Comparison of ENCODE assay signal across 8 cellular contexts in genomic region chr22:24247564-24248344, GRCh38. TPM values are rescaled to one million over a fixed set of nuclear protein-coding genes. Genes with fewer than 3 reads are reported as not detected.
DNase-seq lines count a peak whose midpoint lies in the region; ATAC-seq and TF ChIP-seq lines count a peak whose summit lies in the region.

No MANE protein-coding gene starts in this region.

- CTCF ChIA-PET in GM10248 (lab: Yijun Ruan, JAX): interaction anchor here (0.9 to 1.8 kb wide), 3 partner anchors 17 to 90 kb away, joined by 3 to 6 read pairs (median 4); no protein-coding TSS in a partner anchor

- no peaks in the 10 kb centered on the region for H3K9me3 ChIP-seq in lung (ENCODE audit: control insufficient read depth in 2 of 2, insufficient read depth in 1 of 2, low read length in 1 of 2)

- H3K27me3 ChIP-seq in lung (ENCODE audit: control insufficient read depth, insufficient read depth): no peaks in the 10 kb centered on the region

- no peak overlapping the region for H3K4me3 ChIP-seq in lung

- POLR2A ChIA-PET in GM10248 (lab: Yijun Ruan, JAX): no interaction called here

- TF ChIP-seq CTCF in GM10248 (IDR thresholded peaks at IDR 0.05; ENCODE audit: control extremely low read depth, extremely low read depth, low read depth, missing control alignments): peak; percentile 69
- peak; percentile 68 for TF ChIP-seq CTCF in lung (IDR thresholded peaks at IDR 0.05; ENCODE audit: control extremely low read depth, extremely low read depth)

- ATAC-seq in lung (ENCODE audit: insufficient read depth, low FRiP score) (peak; percentile 96), HG02678 (IDR thresholded peaks at IDR 0.05; ENCODE audit: unreplicated experiment) (no peak)

- H3K4me1 ChIP-seq in lung (ENCODE audit: control insufficient read depth in 2 of 2, insufficient read depth in 2 of 2, low read length in 2 of 2): peaks cover 0 to 19% of the 10 kb centered on the region in 2 donors

- 35 to 50% methylated on average over 21 to 23 of the region's 23 CpGs for WGBS in lung, 2 donors

- DNase-seq in 8988T: peak; percentile 92
- peak; percentile 85 for DNase-seq in GM10248 (ENCODE audit: extremely low spot score)
- DNase-seq in NCI-H2171 treated with DMSO at 0.1 percent for 48 hours (lab: John Stamatoyannopoulos, UW): peak; percentile 34
- peak; percentile 21 to 37 for DNase-seq in activated CD4-positive, alpha-beta T cell treated with anti-CD3 and anti-CD28 coated beads for 4 hours
- peak; percentile 91 for DNase-seq in ecto neural progenitor cell (ENCODE audit: low spot score)
- DNase-seq in lung (ENCODE audit: low spot score): peak; percentile 93
- DNase-seq in stimulated activated CD8-positive, alpha-beta memory T cell treated with anti-CD3 and anti-CD28 coated beads, Interleukin-12 subunit alpha, Interleukin-12 subunit beta, amount 100 ng/mL, for 4 hours (ENCODE audit: low read depth): peak; percentile 20

- H3K36me3 ChIP-seq in lung (ENCODE audit: control insufficient read depth in 2 of 2, insufficient read depth in 2 of 2, low read length in 2 of 2): no peaks in the 10 kb centered on the region

- peak overlapping the region in 1 of 2 donors; percentile 97 for H3K27ac ChIP-seq in lung (ENCODE audit: low read depth in 1 of 2, low read length in 1 of 2)

RNA-seq across cellular contexts. Expression of gene GGT5, which starts 2.9 kb away (rescaled TPM):
- total RNA-seq in lung: 10 to 100 TPM in 1 of 2 donors, 1 to 10 TPM in 1; 9.8 to 92.0 TPM
- polyA plus RNA-seq in lung: 10 to 100 TPM; 50.7 to 58.7 TPM

RNA-seq across cellular contexts. Expression of gene SPECC1L, which starts 22.9 kb away (rescaled TPM):
- 10 to 100 TPM; 61.3 to 83.9 TPM for total RNA-seq in lung
- polyA plus RNA-seq in lung: 10 to 100 TPM; 10.4 to 14.3 TPM

Comparison
In these comparisons a context has a peak if more than half of its experiments do, and no peak if none do; other contexts are left out.
1. DNase-seq: peak in every context shown above with its lines; median percentile 93 in lung; 92 in 8988T; 91 in ecto neural progenitor cell; 85 in GM10248; 34 in NCI-H2171 treated with DMSO at 0.1 percent for 48 hours; 29 in activated CD4-positive, alpha-beta T cell treated with anti-CD3 and anti-CD28 coated beads for 4 hours; 20 in stimulated activated CD8-positive, alpha-beta memory T cell treated with anti-CD3 and anti-CD28 coated beads, Interleukin-12 subunit alpha, Interleukin-12 subunit beta, amount 100 ng/mL, for 4 hours.